8 cellular contexts compared by ENCODE assay signal in the genomic region with DNA sequence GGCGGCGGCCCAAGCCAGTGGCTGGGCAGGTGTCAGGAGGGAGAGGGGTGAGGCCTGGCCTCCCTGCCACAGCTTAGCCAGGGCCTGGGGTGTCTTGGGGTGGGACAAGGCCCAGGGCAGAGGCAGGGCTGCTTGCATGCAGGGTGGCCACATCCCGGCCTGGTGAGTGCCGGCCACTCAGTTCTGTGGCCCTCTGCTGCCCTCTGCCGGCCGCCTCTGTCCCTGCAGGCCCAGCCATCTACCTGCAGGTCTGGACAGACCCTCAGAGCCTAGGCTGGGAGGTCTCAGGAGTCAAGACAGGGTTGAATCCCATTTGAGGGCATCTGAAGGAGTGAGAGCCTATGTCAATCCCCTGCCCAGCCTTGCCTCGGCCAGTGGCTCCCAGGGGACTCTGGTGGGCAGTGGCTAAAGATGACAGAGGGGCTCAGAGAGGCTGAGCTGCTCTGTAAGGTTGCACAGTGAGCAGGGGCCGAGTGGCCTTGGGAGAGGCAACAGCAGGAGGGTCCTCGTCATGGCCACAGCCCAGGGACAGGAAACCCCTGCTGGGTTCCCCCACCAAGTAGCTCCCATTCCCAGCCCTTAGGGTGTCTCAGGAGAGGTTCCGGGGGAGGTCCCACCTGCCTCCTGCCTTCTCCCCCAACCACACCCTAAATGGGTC. TPM values are rescaled to one million over a fixed set of nuclear protein-coding genes. Genes with fewer than 3 reads are reported as not detected.
DNase-seq lines count a peak whose midpoint lies in the region; ATAC-seq and TF ChIP-seq lines count a peak whose summit lies in the region.
"Not testable (repeated sequence)": the region's sequence is repeated elsewhere in the genome, so short reads cannot be mapped to it uniquely, and the experiment has no call there.

No MANE protein-coding gene starts in this region.

- not testable (repeated sequence) for H3K79me2 ChIP-seq in HCT116 (ENCODE audit: insufficient read depth, low read length)

- H3K4me3 ChIP-seq in HCT116 (replicated peaks in 1 of 2; ENCODE audit: low read depth in 1 of 2, low read length in 2 of 2); ascending aorta: not testable (repeated sequence)

- H3K9me2 ChIP-seq in HCT116 (ENCODE audit: insufficient read depth), result not testable (repeated sequence)

- H3K9ac ChIP-seq in HCT116 (ENCODE audit: low read length), result not testable (repeated sequence)

- CTCF ChIA-PET in HCT116 (lab: Charles Lee), result interaction anchor here (2.0 kb wide), 1 partner anchor 129 kb away, joined by 12 read pairs; no protein-coding TSS in a partner anchor

- H3K27ac Mint-ChIP-seq in CD14-positive monocyte, nephron: not testable (repeated sequence)

- H3K4me2 ChIP-seq in HCT116 (ENCODE audit: low read length), result not testable (repeated sequence)

- not testable (repeated sequence) for H4K20me1 ChIP-seq in HCT116 (ENCODE audit: insufficient read depth)

- not testable (repeated sequence) for H3K9me3 Mint-ChIP-seq in CD14-positive monocyte, nephron

- not testable (repeated sequence) for H3K27me3 ChIP-seq in HCT116 (ENCODE audit: insufficient read depth, low read length); ascending aorta

- H3K27ac ChIP-seq in HCT116 (ENCODE audit: low read depth, low read length); ascending aorta: not testable (repeated sequence)

- DNase-seq in CD14-positive monocyte (ENCODE audit: low spot score), result peak; percentile 74
- DNase-seq in HCT116 (ENCODE audit: low read depth, low spot score), result not testable (repeated sequence)
- DNase-seq in NCI-H460 (ENCODE audit: extremely low read depth, low read depth), result peak; percentile 43
- peak; percentile 82 for DNase-seq in activated CD4-positive, CD25-positive, alpha-beta regulatory T cell treated with anti-CD3 and anti-CD28 coated beads, Interleukin-2, amount 50 U/mL, for 72 hours
- DNase-seq in ascending aorta (ENCODE audit: low spot score in 2 of 2), result peak in 1 of 2 donors; percentile 83
- DNase-seq in globus pallidus (ENCODE audit: low spot score), result peak; percentile 47
- DNase-seq in stimulated activated CD8-positive, alpha-beta memory T cell treated with anti-CD3 and anti-CD28 coated beads, Interleukin-15, amount 100 ng/mL, for 4 hours (ENCODE audit: low read depth in 2 of 2), result peak; percentile 38 to 52

- RAD21 ChIA-PET in HCT116 (lab: Charles Lee; ENCODE audit: low non-redundant PET in 1 of 2, low total read pairs in 2 of 2, uncharacterized antibody in 2 of 2, unreplicated experiment in 2 of 2), result interaction anchor here in 1 of 2 experiments (1.9 kb wide), 1 partner anchor 129 kb away, joined by 6 read pairs; no protein-coding TSS in a partner anchor

- BruUV-seq in HCT116 (replicated peaks; lab: Mats Ljungman, UMichigan), result not testable (repeated sequence)

- POLR2A ChIA-PET in HCT116 (lab: Charles Lee), result not testable (repeated sequence)

- H3K4me1 Mint-ChIP-seq in CD14-positive monocyte, nephron: not testable (repeated sequence)

- not testable (repeated sequence) for H3K36me3 Mint-ChIP-seq in CD14-positive monocyte; nephron (ENCODE audit: low read depth)

- TF ChIP-seq CTCF in CD14-positive monocyte (IDR thresholded peaks at IDR 0.05) (peak; percentile 85), HCT116 (IDR thresholded peaks at IDR 0.05 in 2 of 3, conservative IDR thresholded peaks at IDR 0.05 in 1 of 3; ENCODE audit: borderline replicate concordance in 1 of 3, insufficient read depth in 1 of 3, low read depth in 2 of 3, low read length in 2 of 3) (peak; percentile 61 to 78 (median 70); a peak in 5 of 6 replicates), ascending aorta (IDR thresholded peaks at IDR 0.05) (peak; percentile 18 to 85 (median 82)), nephron (IDR thresholded peaks at IDR 0.05; ENCODE audit: unreplicated experiment in 3 of 3) (peak; percentile 79 to 83 (median 83))

- H2AFZ ChIP-seq in HCT116 (ENCODE audit: low read depth, low read length, poor library complexity, severe bottlenecking), result not testable (repeated sequence)

- intact Hi-C loops in CD14-positive monocyte (cut with micrococcal nuclease) (loop anchor here (2.0 to 10.0 kb wide), 2 partner anchors 129 to 311 kb away; no protein-coding TSS in a partner anchor), HCT116 (cut with micrococcal nuclease) (loop anchor here (1.0 kb wide), 1 partner anchor 129 kb away; no protein-coding TSS in a partner anchor), ascending aorta (cut with DNase I) (loop anchor here (1.0 kb wide), 2 partner anchors 18 to 129 kb away; partner anchors contain the start of gene RTN4R)

- not testable (repeated sequence) for H3K27me3 Mint-ChIP-seq in CD14-positive monocyte (ENCODE audit: low read depth in 3 of 3); nephron (ENCODE audit: low read depth)

- peak; percentile 95 for ATAC-seq in HCT116

- not testable (repeated sequence) for TF ChIP-seq POLR2A in HCT116 (IDR thresholded peaks at IDR 0.05; ENCODE audit: borderline replicate concordance, extremely low read depth, insufficient read depth, insufficient read length)

- peak; percentile 81 for TF ChIP-seq RAD21 in HCT116 (IDR thresholded peaks at IDR 0.05; ENCODE audit: low read depth)

- H3K9me3 ChIP-seq in HCT116 (ENCODE audit: control insufficient read depth in 1 of 2, insufficient read depth in 1 of 2, low read depth in 1 of 2, low read length in 2 of 2); ascending aorta: not testable (repeated sequence)

- H3K4me1 ChIP-seq in HCT116 (ENCODE audit: control insufficient read depth in 1 of 2, insufficient read depth in 2 of 2, low read length in 2 of 2); ascending aorta: not testable (repeated sequence)

- not testable (repeated sequence) for H3K36me3 ChIP-seq in HCT116 (ENCODE audit: control insufficient read depth in 1 of 2, insufficient read depth in 2 of 2, low read length in 2 of 2); ascending aorta

- H3K4me3 Mint-ChIP-seq in CD14-positive monocyte, nephron: not testable (repeated sequence)

RNA-seq across cellular contexts. Expression of gene RTN4R, which starts 17.7 kb away (rescaled TPM):
- polyA plus RNA-seq in CD14-positive monocyte, result not detected
- total RNA-seq in HCT116 (2021; ENCODE audit: unreplicated experiment), result 19.0 TPM
- 20.5 and 27.1 TPM in 2 replicates for polyA plus RNA-seq in HCT116 (2012)
- total RNA-seq in NCI-H460 (2014; rRNA removed; shearing (Covaris generic)), result 1.6 and 1.9 TPM in 2 replicates
- polyA plus RNA-seq in NCI-H460 (2014; cell fraction: nucleus; rRNA removed), result 0.62 and 4.7 TPM in 2 replicates
- total RNA-seq in ascending aorta, result 0.43 TPM

RNA-seq across cellular contexts. Expression of gene DGCR6L, which starts 34.0 kb away (rescaled TPM):
- polyA plus RNA-seq in CD14-positive monocyte, result 10 to 100 TPM; 56.3 to 62.8 TPM
- 44.9 TPM for total RNA-seq in HCT116 (2021; ENCODE audit: unreplicated experiment)
- 40.2 and 51.1 TPM in 2 replicates for polyA plus RNA-seq in HCT116 (2012)
- 17.3 TPM in 2 replicates for total RNA-seq in NCI-H460 (2014; rRNA removed; shearing (Covaris generic))
- polyA plus RNA-seq in NCI-H460 (2014; cell fraction: nucleus; rRNA removed), result 53.4 and 57.7 TPM in 2 replicates
- 42.1 TPM for total RNA-seq in ascending aorta
